Comparison of ENCODE assay signal across 5 cellular contexts in the genomic region with DNA sequence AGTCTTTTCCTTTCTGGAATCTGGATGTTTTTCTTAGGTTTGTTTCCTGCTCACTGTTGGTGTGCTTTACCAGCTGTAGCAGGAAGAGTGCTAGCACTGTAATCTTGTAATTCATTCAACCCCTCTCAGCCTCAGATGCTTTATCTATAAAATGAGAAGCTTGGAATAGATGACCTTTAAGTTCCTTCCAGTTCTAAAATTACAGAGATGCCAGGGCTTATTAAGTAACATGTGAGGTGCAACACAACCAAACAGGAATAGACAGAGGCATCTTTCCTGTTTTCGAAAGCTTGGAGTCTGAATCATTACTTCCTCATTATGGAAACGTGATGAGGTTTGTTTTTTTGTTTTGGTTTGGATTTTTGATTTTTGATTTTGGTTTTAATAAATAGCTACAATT.
A peak's percentile ranks its signal among the peaks of the same experiment; 100 is the strongest.
DNase-seq lines count a peak whose midpoint lies in the region; ATAC-seq, FAIRE-seq and TF ChIP-seq lines count a peak whose summit lies in the region.
"Not testable (repeated sequence)": the region's sequence is repeated elsewhere in the genome, so short reads cannot be mapped to it uniquely, and the experiment has no call there.

No MANE protein-coding gene starts in this region.

- TF ChIP-seq CTCF in endothelial cell of umbilical vein (IDR thresholded peaks at IDR 0.05; ENCODE audit: extremely low read depth in 1 of 2, insufficient read depth in 1 of 2, low read depth in 1 of 2, low read length in 2 of 2); heart left ventricle (IDR thresholded peaks at IDR 0.05); gastrocnemius medialis (IDR thresholded peaks at IDR 0.05 in 4 of 5, conservative IDR thresholded peaks at IDR 0.05 in 1 of 5): not testable (repeated sequence)

- not testable (repeated sequence) for H2AFZ ChIP-seq in endothelial cell of umbilical vein (ENCODE audit: low read depth, low read length)

- H3K27me3 ChIP-seq in endothelial cell of umbilical vein (ENCODE audit: control insufficient read depth in 2 of 2, insufficient read depth in 2 of 2, low read length in 2 of 2); heart left ventricle; naive thymus-derived CD4-positive, alpha-beta T cell (ENCODE audit: control insufficient read depth in 2 of 2, insufficient read depth in 2 of 2, low read length in 2 of 2); gastrocnemius medialis: not testable (repeated sequence)

- H3K9me3 ChIP-seq in endothelial cell of umbilical vein (replicated peaks; ENCODE audit: control insufficient read depth, insufficient read depth, low read length); heart left ventricle; naive thymus-derived CD4-positive, alpha-beta T cell (ENCODE audit: control insufficient read depth in 2 of 3, low read length in 3 of 3); gastrocnemius medialis: not testable (repeated sequence)

- not testable (repeated sequence) for H3K9ac ChIP-seq in endothelial cell of umbilical vein (replicated peaks; ENCODE audit: extremely low read depth, insufficient read depth, low read length)

- not testable (repeated sequence) for H3K27ac ChIP-seq in endothelial cell of umbilical vein (ENCODE audit: insufficient read depth, low read depth, low read length); naive thymus-derived CD4-positive, alpha-beta T cell (ENCODE audit: low read depth, low read length)
- H3K27ac ChIP-seq in heart left ventricle (peak overlapping the region in 8 of 12 donors; percentile 51 to 86 (median 64)), gastrocnemius medialis (peak overlapping the region in 3 of 4 donors; percentile 46 to 61 (median 54))

- H3K4me3 ChIP-seq in endothelial cell of umbilical vein (replicated peaks in 1 of 3; ENCODE audit: insufficient read depth in 1 of 3, low read depth in 1 of 3, low read length in 3 of 3); heart left ventricle; naive thymus-derived CD4-positive, alpha-beta T cell (ENCODE audit: low read length); gastrocnemius medialis: not testable (repeated sequence)

- intact Hi-C loops in endothelial cell of umbilical vein (cut with micrococcal nuclease); heart left ventricle (cut with DNase I); left ventricle myocardium superior (cut with micrococcal nuclease); naive thymus-derived CD4-positive, alpha-beta T cell (cut with micrococcal nuclease); gastrocnemius medialis (cut with DNase I; ENCODE audit: low total_unique reads): not testable (repeated sequence)

- not testable (repeated sequence) for H4K20me1 ChIP-seq in endothelial cell of umbilical vein (replicated peaks; ENCODE audit: control insufficient read depth, extremely low read depth, insufficient read depth, low read length)

- dilution Hi-C loops in endothelial cell of umbilical vein (cut with MboI; ENCODE audit: extremely low pct_ligation_motif_present, low sequenced_read_pairs), result not testable (repeated sequence)

- not testable (repeated sequence) for H3K9me1 ChIP-seq in endothelial cell of umbilical vein (replicated peaks; ENCODE audit: control insufficient read depth, extremely low read depth, insufficient read depth, low read length)

- not testable (repeated sequence) for TF ChIP-seq POLR2A in endothelial cell of umbilical vein (IDR thresholded peaks at IDR 0.05; ENCODE audit: low read depth, low read length); heart left ventricle (IDR thresholded peaks at IDR 0.05); gastrocnemius medialis (IDR thresholded peaks at IDR 0.05)

- H3K79me2 ChIP-seq in endothelial cell of umbilical vein (ENCODE audit: control insufficient read depth, insufficient read depth, low read length), result not testable (repeated sequence)

- H3K36me3 ChIP-seq in endothelial cell of umbilical vein (ENCODE audit: control insufficient read depth in 2 of 2, extremely low read depth in 1 of 2, insufficient read depth in 2 of 2, low read length in 2 of 2); heart left ventricle; naive thymus-derived CD4-positive, alpha-beta T cell (ENCODE audit: control insufficient read depth in 2 of 3, insufficient read depth in 3 of 3, low read length in 3 of 3); gastrocnemius medialis: not testable (repeated sequence)

- WGBS in heart left ventricle, 4 donors, result no CpG with 5 or more reads among the region's 2 CpGs

- H3K36me3 Mint-ChIP-seq in naive thymus-derived CD4-positive, alpha-beta T cell, result not testable (repeated sequence)

- ATAC-seq in heart left ventricle (peak; percentile 56 to 67 (median 64)), left ventricle myocardium superior (peak; percentile 58), gastrocnemius medialis (peak; percentile 49 to 55)
- ATAC-seq in naive thymus-derived CD4-positive, alpha-beta T cell, result peak; percentile 43

- POLR2A ChIA-PET in endothelial cell of umbilical vein (lab: Charles Lee); naive thymus-derived CD4-positive, alpha-beta T cell (lab: Charles Lee): not testable (repeated sequence)

- peak; percentile 67 for FAIRE-seq in endothelial cell of umbilical vein (lab: Jason Lieb, UNC)

- not testable (repeated sequence) for BruUV-seq in endothelial cell of umbilical vein (replicated peaks; lab: Mats Ljungman, UMichigan)

- CTCF ChIA-PET in endothelial cell of umbilical vein (lab: Charles Lee); naive thymus-derived CD4-positive, alpha-beta T cell (lab: Charles Lee): not testable (repeated sequence)

- H3K4me2 ChIP-seq in endothelial cell of umbilical vein (ENCODE audit: insufficient read depth, low read length), result not testable (repeated sequence)

- H3K4me1 ChIP-seq in endothelial cell of umbilical vein (ENCODE audit: control insufficient read depth, extremely low read depth, insufficient read depth, low read length); heart left ventricle; naive thymus-derived CD4-positive, alpha-beta T cell (ENCODE audit: control insufficient read depth in 2 of 2, insufficient read depth in 2 of 2, low read length in 2 of 2); gastrocnemius medialis: not testable (repeated sequence)

- not testable (repeated sequence) for H3K9me3 Mint-ChIP-seq in naive thymus-derived CD4-positive, alpha-beta T cell

- not testable (repeated sequence) for H3K4me1 Mint-ChIP-seq in naive thymus-derived CD4-positive, alpha-beta T cell

- not testable (repeated sequence) for H3K27ac Mint-ChIP-seq in naive thymus-derived CD4-positive, alpha-beta T cell

- not testable (repeated sequence) for DNase-seq in endothelial cell of umbilical vein (ENCODE audit: low read depth, low spot score); heart left ventricle; left ventricle myocardium superior; naive thymus-derived CD4-positive, alpha-beta T cell; gastrocnemius medialis

- H3K4me3 Mint-ChIP-seq in naive thymus-derived CD4-positive, alpha-beta T cell, result not testable (repeated sequence)

- not testable (repeated sequence) for H3K27me3 Mint-ChIP-seq in naive thymus-derived CD4-positive, alpha-beta T cell

- in situ Hi-C loops in gastrocnemius medialis (cut with MboI; ENCODE audit: low sequenced_read_pairs in 4 of 4), result not testable (repeated sequence)
